ENCODE assay signal across 7 cellular contexts in genomic region chr11:62610814-62611704, GRCh38. TPM values are rescaled to one million over a fixed set of nuclear protein-coding genes. Genes with fewer than 3 reads are reported as not detected.
DNase-seq lines count a peak whose midpoint lies in the region; ATAC-seq lines count a peak whose summit lies in the region.

No MANE protein-coding gene starts in this region.

- H3K27ac Mint-ChIP-seq in activated T-helper 2 cell treated with anti-CD3 and anti-CD28 coated beads, Interferon-gamma antibody, Interleukin-2, Interleukin-4, amounts not matched to agents 10 μg/mL and 5 μg/mL and 100 μg/mL, durations not matched to agents 14 hours and 24 hours and 36 hours = peak overlapping the region; percentile 95
- H3K27ac Mint-ChIP-seq in immature natural killer cell = peak overlapping the region; percentile 94 to 99 (median 96)

- H3K27me3 ChIP-seq in HUES48 (ENCODE audit: control insufficient read depth, insufficient read depth, low read length) (no peaks in the 10 kb centered on the region; the same call in 1 of the 2 replicates), subcutaneous abdominal adipose tissue (ENCODE audit: control insufficient read depth in 5 of 5, insufficient read depth in 4 of 5, low read length in 5 of 5) (no peaks in the 10 kb centered on the region)

- H3K9me3 ChIP-seq in HUES48 (ENCODE audit: control insufficient read depth, insufficient read depth, low read length) = no peaks in the 10 kb centered on the region
- no peaks in the 10 kb centered on the region for H3K9me3 ChIP-seq in subcutaneous abdominal adipose tissue (ENCODE audit: control insufficient read depth in 5 of 5, low read length in 5 of 5)

- H3K27me3 Mint-ChIP-seq in activated T-helper 2 cell treated with anti-CD3 and anti-CD28 coated beads, Interferon-gamma antibody, Interleukin-2, Interleukin-4, amounts not matched to agents 10 μg/mL and 5 μg/mL and 100 μg/mL, durations not matched to agents 14 hours and 24 hours and 36 hours (ENCODE audit: low read depth) = no peaks in the 10 kb centered on the region
- H3K27me3 Mint-ChIP-seq in immature natural killer cell (ENCODE audit: low read depth in 3 of 3) = peaks cover 0 to 9% (median 3%) of the 10 kb centered on the region in 3 donors

- no peak overlapping the region for H3K9ac ChIP-seq in HUES48 (ENCODE audit: low read depth, low read length)
- peak overlapping the region; percentile 81 to 99 (median 90) for H3K9ac ChIP-seq in subcutaneous abdominal adipose tissue (ENCODE audit: low read length in 5 of 5)

- intact Hi-C loops in activated T-helper 2 cell treated with anti-CD3 and anti-CD28 coated beads, Interferon-gamma antibody, Interleukin-2, Interleukin-4, amounts not matched to agents 10 μg/mL and 5 μg/mL and 100 μg/mL, durations not matched to agents 14 hours and 24 hours and 36 hours (cut with micrococcal nuclease) = loop anchor here (5.0 kb wide), 1 partner anchor 39 kb away; the partner anchor contains the start of gene EEF1G
- intact Hi-C loops in head of caudate nucleus (cut with DNase I) = no loop called here

- H3K4me1 ChIP-seq in HUES48 (ENCODE audit: control insufficient read depth, insufficient read depth, low read length) (peaks cover 10% of the 10 kb centered on the region; the same call in 1 of the 2 replicates), subcutaneous abdominal adipose tissue (ENCODE audit: control insufficient read depth in 5 of 5, insufficient read depth in 5 of 5, low read length in 5 of 5) (peaks cover 5 to 53% (median 30%) of the 10 kb centered on the region in 5 donors)

- H3K36me3 Mint-ChIP-seq in activated T-helper 2 cell treated with anti-CD3 and anti-CD28 coated beads, Interferon-gamma antibody, Interleukin-2, Interleukin-4, amounts not matched to agents 10 μg/mL and 5 μg/mL and 100 μg/mL, durations not matched to agents 14 hours and 24 hours and 36 hours (ENCODE audit: low read depth) = peaks cover 59% of the 10 kb centered on the region
- H3K36me3 Mint-ChIP-seq in immature natural killer cell = peaks cover 5 to 18% (median 11%) of the 10 kb centered on the region in 3 donors

- no peak for DNase-seq in activated T-helper 2 cell treated with anti-CD3 and anti-CD28 coated beads, Interferon-gamma antibody, Interleukin-2, Interleukin-4, amounts not matched to agents 10 μg/mL and 5 μg/mL and 100 μg/mL, durations not matched to agents 14 hours and 24 hours and 36 hours (ENCODE audit: low spot score)
- DNase-seq in immature natural killer cell (no peak), head of caudate nucleus (no peak), GM19240 (ENCODE audit: insufficient read length, low spot score) (no peak)

- H3K27ac ChIP-seq in HUES48 (ENCODE audit: low read depth, low read length) (no peak overlapping the region), subcutaneous abdominal adipose tissue (ENCODE audit: low read depth, low read length) (peak overlapping the region; percentile 93)

- H3K9me3 Mint-ChIP-seq in activated T-helper 2 cell treated with anti-CD3 and anti-CD28 coated beads, Interferon-gamma antibody, Interleukin-2, Interleukin-4, amounts not matched to agents 10 μg/mL and 5 μg/mL and 100 μg/mL, durations not matched to agents 14 hours and 24 hours and 36 hours = no peaks in the 10 kb centered on the region
- H3K9me3 Mint-ChIP-seq in immature natural killer cell = no peaks in the 10 kb centered on the region

- H3K4me3 Mint-ChIP-seq in activated T-helper 2 cell treated with anti-CD3 and anti-CD28 coated beads, Interferon-gamma antibody, Interleukin-2, Interleukin-4, amounts not matched to agents 10 μg/mL and 5 μg/mL and 100 μg/mL, durations not matched to agents 14 hours and 24 hours and 36 hours (ENCODE audit: low read depth) = peak overlapping the region; percentile 99
- peak overlapping the region; percentile 93 to 99 (median 94) for H3K4me3 Mint-ChIP-seq in immature natural killer cell

- H3K36me3 ChIP-seq in HUES48 (ENCODE audit: control insufficient read depth, insufficient read depth, low read length) (no peaks in the 10 kb centered on the region), subcutaneous abdominal adipose tissue (ENCODE audit: control insufficient read depth in 5 of 5, insufficient read depth in 5 of 5, low read length in 5 of 5) (peaks cover 0 to 50% (median 35%) of the 10 kb centered on the region in 5 donors)

- peak overlapping the region; percentile 72 for H3K4me3 ChIP-seq in HUES48 (ENCODE audit: low read depth, low read length)
- peak overlapping the region; percentile 78 to 92 (median 87) for H3K4me3 ChIP-seq in subcutaneous abdominal adipose tissue (ENCODE audit: low read depth in 1 of 5, low read length in 5 of 5)

- H3K4me1 Mint-ChIP-seq in activated T-helper 2 cell treated with anti-CD3 and anti-CD28 coated beads, Interferon-gamma antibody, Interleukin-2, Interleukin-4, amounts not matched to agents 10 μg/mL and 5 μg/mL and 100 μg/mL, durations not matched to agents 14 hours and 24 hours and 36 hours (ENCODE audit: low read depth) = peaks cover 34% of the 10 kb centered on the region
- peaks cover 22 to 31% of the 10 kb centered on the region in 2 donors for H3K4me1 Mint-ChIP-seq in immature natural killer cell

- no peak for ATAC-seq in HG02840 (IDR thresholded peaks at IDR 0.05; ENCODE audit: low FRiP score, unreplicated experiment)

RNA-seq across cellular contexts. Expression of gene EML3, which starts 1.5 kb away (rescaled TPM):
- total RNA-seq in activated T-helper 2 cell treated with anti-CD3 and anti-CD28 coated beads, Interferon-gamma antibody, Interleukin-2, Interleukin-4, amounts not matched to agents 10 μg/mL and 5 μg/mL and 100 μg/mL, durations not matched to agents 14 hours and 24 hours and 36 hours = 144 and 146 TPM in 2 replicates
- polyA plus RNA-seq in immature natural killer cell = 10 to 100 TPM; 15.9 to 25.8 (median 17.9) TPM

RNA-seq across cellular contexts. Expression of gene ROM1, which starts 2.0 kb away (rescaled TPM):
- total RNA-seq in activated T-helper 2 cell treated with anti-CD3 and anti-CD28 coated beads, Interferon-gamma antibody, Interleukin-2, Interleukin-4, amounts not matched to agents 10 μg/mL and 5 μg/mL and 100 μg/mL, durations not matched to agents 14 hours and 24 hours and 36 hours = 1.4 and 2.8 TPM in 2 replicates
- polyA plus RNA-seq in immature natural killer cell = 1 to 10 TPM in 2 of 3 donors, under 1 TPM in 1; 0.17 to 2.1 (median 1.6) TPM

RNA-seq across cellular contexts. Expression of gene MTA2, which starts 9.4 kb away (rescaled TPM):
- 201 and 215 TPM in 2 replicates for total RNA-seq in activated T-helper 2 cell treated with anti-CD3 and anti-CD28 coated beads, Interferon-gamma antibody, Interleukin-2, Interleukin-4, amounts not matched to agents 10 μg/mL and 5 μg/mL and 100 μg/mL, durations not matched to agents 14 hours and 24 hours and 36 hours
- 10 to 100 TPM in 2 of 3 donors, 1 to 10 TPM in 1; 9.7 to 48.4 (median 22.4) TPM for polyA plus RNA-seq in immature natural killer cell

RNA-seq across cellular contexts. Expression of gene B3GAT3, which starts 10.7 kb away (rescaled TPM):
- total RNA-seq in activated T-helper 2 cell treated with anti-CD3 and anti-CD28 coated beads, Interferon-gamma antibody, Interleukin-2, Interleukin-4, amounts not matched to agents 10 μg/mL and 5 μg/mL and 100 μg/mL, durations not matched to agents 14 hours and 24 hours and 36 hours = 70.0 and 81.4 TPM in 2 replicates
- polyA plus RNA-seq in immature natural killer cell = 10 to 100 TPM; 35.5 to 54.1 (median 49.7) TPM

RNA-seq across cellular contexts. Expression of gene TUT1, which starts 19.7 kb away (rescaled TPM):
- total RNA-seq in activated T-helper 2 cell treated with anti-CD3 and anti-CD28 coated beads, Interferon-gamma antibody, Interleukin-2, Interleukin-4, amounts not matched to agents 10 μg/mL and 5 μg/mL and 100 μg/mL, durations not matched to agents 14 hours and 24 hours and 36 hours = 29.9 and 41.7 TPM in 2 replicates
- 10 to 100 TPM in 2 of 3 donors, 1 to 10 TPM in 1; 7.3 to 16.2 (median 12.5) TPM for polyA plus RNA-seq in immature natural killer cell
